32 cellular contexts compared by ENCODE assay signal in the genomic region with DNA sequence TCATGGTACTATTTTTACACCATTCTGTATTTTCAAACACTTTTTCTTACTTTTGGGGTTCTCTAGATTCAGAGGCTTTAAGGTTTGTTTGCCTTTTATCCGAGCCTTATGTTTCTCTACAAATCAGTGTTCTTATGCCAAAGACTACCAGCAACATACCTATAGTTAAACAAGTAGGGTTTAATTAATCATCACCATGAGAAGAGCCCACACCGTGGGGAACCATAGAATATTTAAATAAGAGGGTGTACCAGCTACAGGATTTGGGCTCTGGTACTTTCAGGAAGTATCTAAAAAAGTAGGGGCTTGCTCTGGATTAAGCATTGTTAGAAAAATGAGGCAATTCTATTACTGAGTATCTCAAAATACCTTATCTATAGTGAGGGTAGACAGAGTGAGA. TPM values are rescaled to one million over a fixed set of nuclear protein-coding genes. Genes with fewer than 3 reads are reported as not detected.
"Had no signal": no experiment of that assay in that cellular context is flagged by ENCODE, and none has a peak within 500 bp of the region (broad histone marks: within the 10 kb centered on the region; RNA-seq: fewer than 3 reads in every experiment).

No MANE protein-coding gene starts in this region.

- H3K27me3 Mint-ChIP-seq: dendritic cell treated with granulocyte-macrophage colony-stimulating factor and Interleukin-4, amounts not matched to agents 40 ng/mL and 50 ng/mL, for 4 days; effector memory CD8-positive, alpha-beta T cell had no signal

- DNase-seq: colonic mucosa; cortex of kidney; effector CD8-positive, alpha-beta T cell; effector memory CD8-positive, alpha-beta T cell; endodermal cell; erythroblast; esophagus squamous epithelium; foreskin fibroblast; foreskin melanocyte; gastrocnemius medialis; glutamatergic neuron; head of caudate nucleus; heart right ventricle; hippocampal formation; left cardiac atrium; left lung; left ventricle myocardium superior; lower lobe of right lung; mesenchymal stem cell; midbrain had no signal

- H3K36me3 ChIP-seq: colonic mucosa, esophagus squamous epithelium, gastrocnemius medialis, heart right ventricle, left lung, lower lobe of right lung had no signal

- H3K4me3 Mint-ChIP-seq: dendritic cell treated with granulocyte-macrophage colony-stimulating factor and Interleukin-4, amounts not matched to agents 40 ng/mL and 50 ng/mL, for 4 days; effector memory CD8-positive, alpha-beta T cell; endodermal cell had no signal

- H3K9me3 ChIP-seq: colonic mucosa, gastrocnemius medialis, lower lobe of right lung had no signal

- H3K4me3 ChIP-seq: colonic mucosa, esophagus squamous epithelium, gastrocnemius medialis, heart right ventricle, left lung, lower lobe of right lung had no signal

- H3K27ac ChIP-seq: colonic mucosa, epithelial cell of prostate, esophagus squamous epithelium, gastrocnemius medialis, heart right ventricle, left lung, lower lobe of right lung had no signal

- H3K27me3 ChIP-seq: colonic mucosa, esophagus squamous epithelium, gastrocnemius medialis, heart right ventricle, left lung had no signal

- H3K4me1 ChIP-seq: colonic mucosa, esophagus squamous epithelium, gastrocnemius medialis, heart right ventricle, left lung, lower lobe of right lung had no signal

- H3K27ac Mint-ChIP-seq: dendritic cell treated with granulocyte-macrophage colony-stimulating factor and Interleukin-4, amounts not matched to agents 40 ng/mL and 50 ng/mL, for 4 days; effector memory CD8-positive, alpha-beta T cell; endodermal cell had no signal

- ATAC-seq: effector memory CD8-positive, alpha-beta T cell; esophagus mucosa; gastrocnemius medialis; heart right ventricle; left cardiac atrium; left lung; left ventricle myocardium superior; lower lobe of right lung had no signal

RNA-seq across cellular contexts. Expression of gene TMEM225, which starts 25.7 kb away (rescaled TPM):
- total RNA-seq: chondrocyte, colonic mucosa, dermis microvascular lymphatic vessel endothelial cell, endodermal cell, esophagus mucosa, esophagus squamous epithelium, gastrocnemius medialis, glomerular endothelial cell, heart right ventricle, kidney epithelial cell, left cardiac atrium, left lung, left ventricle myocardium superior, lower leg skin, lower lobe of right lung, lung microvascular endothelial cell, mononuclear cell, mucosa of gallbladder had no signal
- polyA plus RNA-seq: heart right ventricle, keratinocyte had no signal

RNA-seq across cellular contexts. Expression of gene OR8D4, which starts 42.2 kb away (rescaled TPM):
- total RNA-seq: chondrocyte, dermis microvascular lymphatic vessel endothelial cell, esophagus mucosa, esophagus squamous epithelium, gastrocnemius medialis, glomerular endothelial cell, heart right ventricle, kidney epithelial cell, left lung, left ventricle myocardium superior, lower lobe of right lung, lung microvascular endothelial cell, mononuclear cell, mucosa of gallbladder had no signal
- polyA plus RNA-seq: heart right ventricle, keratinocyte had no signal

RNA-seq across cellular contexts. Expression of gene OR6M1, which starts 53.6 kb away (rescaled TPM):
- total RNA-seq: chondrocyte, colonic mucosa, dermis microvascular lymphatic vessel endothelial cell, endodermal cell, esophagus mucosa, esophagus squamous epithelium, gastrocnemius medialis, glomerular endothelial cell, heart right ventricle, kidney epithelial cell, left cardiac atrium, left lung, left ventricle myocardium superior, lower leg skin, lower lobe of right lung, lung microvascular endothelial cell, mononuclear cell, mucosa of gallbladder had no signal
- polyA plus RNA-seq: heart right ventricle, keratinocyte had no signal
